Comparison of ENCODE assay signal across 8 cellular contexts in genomic region chr19:39032164-39032918, GRCh38. TPM values are rescaled to one million over a fixed set of nuclear protein-coding genes. Genes with fewer than 3 reads are reported as not detected.
A peak's percentile ranks its signal among the peaks of the same experiment; 100 is the strongest.
DNase-seq lines count a peak whose midpoint lies in the region; ATAC-seq and TF ChIP-seq lines count a peak whose summit lies in the region.

A gene with protein sequence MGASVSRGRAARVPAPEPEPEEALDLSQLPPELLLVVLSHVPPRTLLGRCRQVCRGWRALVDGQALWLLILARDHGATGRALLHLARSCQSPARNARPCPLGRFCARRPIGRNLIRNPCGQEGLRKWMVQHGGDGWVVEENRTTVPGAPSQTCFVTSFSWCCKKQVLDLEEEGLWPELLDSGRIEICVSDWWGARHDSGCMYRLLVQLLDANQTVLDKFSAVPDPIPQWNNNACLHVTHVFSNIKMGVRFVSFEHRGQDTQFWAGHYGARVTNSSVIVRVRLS (minus strand): TSS chr19:39032549. CDS start chr19:39032227, 322 bp downstream.

- H3K27me3 ChIP-seq in MM.1S (replicated peaks; ENCODE audit: insufficient read depth, low read length) (peaks cover 48% of the 10 kb centered on the region), cardiac muscle cell (no peaks in the 10 kb centered on the region)

- no peaks in the 10 kb centered on the region for H4K20me1 ChIP-seq in MM.1S (ENCODE audit: insufficient read depth, low read length)

- no peaks in the 10 kb centered on the region for H3K79me2 ChIP-seq in MM.1S (ENCODE audit: low read length)

- H3K4me2 ChIP-seq in MM.1S (ENCODE audit: low read depth, low read length) = peak within 1 kb of the TSS; percentile 60

- peak within 1 kb of the TSS; percentile 75 for H2AFZ ChIP-seq in MM.1S (ENCODE audit: low read length)

- H3K36me3 ChIP-seq in MM.1S (replicated peaks; ENCODE audit: insufficient read depth, low read length) = no peaks in the 10 kb centered on the region
- no peaks in the 10 kb centered on the region for H3K36me3 ChIP-seq in cardiac muscle cell

- H3F3A ChIP-seq in MM.1S (ENCODE audit: insufficient read depth, low read length) = no peaks in the 10 kb centered on the region

- TF ChIP-seq CTCF in MM.1S (IDR thresholded peaks at IDR 0.05; ENCODE audit: low read length) (no peak), cardiac muscle cell (IDR thresholded peaks at IDR 0.05; ENCODE audit: low read depth, low read length) (no peak)

- ATAC-seq in GM18858 (IDR thresholded peaks at IDR 0.05; ENCODE audit: unreplicated experiment) (no peak), HG03354 (IDR thresholded peaks at IDR 0.05; ENCODE audit: poor library complexity, severe bottlenecking, unreplicated experiment) (no peak)

- no peaks in the 10 kb centered on the region for H3K9me2 ChIP-seq in MM.1S (replicated peaks; ENCODE audit: insufficient read depth, low read length)

- H3K9ac ChIP-seq in MM.1S (ENCODE audit: low read length) = peak within 1 kb of the TSS; percentile 13; the same call in 1 of the 2 replicates

- H3K4me1 ChIP-seq in MM.1S (ENCODE audit: low read length) (no peaks in the 10 kb centered on the region), cardiac muscle cell (ENCODE audit: low read depth) (peaks cover 4% of the 10 kb centered on the region)

- H3K9me3 ChIP-seq in MM.1S (replicated peaks; ENCODE audit: insufficient read depth, low read length) (no peaks in the 10 kb centered on the region), cardiac muscle cell (ENCODE audit: low read depth) (no peaks in the 10 kb centered on the region)

- DNase-seq in ELF-1 (ENCODE audit: low read depth, low spot score) (peak; percentile 69), MM.1S (no peak), cardiac muscle cell (ENCODE audit: low read depth in 1 of 2, low spot score in 1 of 2) (peak; percentile 3 to 6), occipital lobe (lab: John Stamatoyannopoulos, UW) (peak; percentile 48), cortex of kidney (lab: John Stamatoyannopoulos, UW) (no peak)
- peak; percentile 12 for DNase-seq in activated naive CD4-positive, alpha-beta T cell treated with anti-CD3 and anti-CD28 coated beads, Interleukin-2, amount 50 U/mL, for 16 hours

- H3K4me3 ChIP-seq in MM.1S (ENCODE audit: low read length) (peak within 1 kb of the TSS; percentile 64), cardiac muscle cell (peak within 1 kb of the TSS; percentile 51)

- H3K27ac ChIP-seq in MM.1S (ENCODE audit: low read length) = no peak within 1 kb of the TSS
- H3K27ac ChIP-seq in cardiac muscle cell = peak within 1 kb of the TSS; percentile 75

RNA-seq across cellular contexts. Expression of the gene that starts here (rescaled TPM):
- 17.8 and 21.0 TPM in 2 replicates for total RNA-seq in cardiac muscle cell
- 9.1 and 13.4 TPM in 2 replicates for polyA plus RNA-seq in cardiac muscle cell
- 5.6 TPM for total RNA-seq in occipital lobe

Comparison
In these comparisons a context has a peak if more than half of its experiments do, and no peak if none do; other contexts are left out.
1. DNase-seq: peak in ELF-1 (single experiment), activated naive CD4-positive, alpha-beta T cell treated with anti-CD3 and anti-CD28 coated beads, Interleukin-2, amount 50 U/mL, for 16 hours (single experiment), cardiac muscle cell (2 of 2) and occipital lobe (single experiment); none in MM.1S (single experiment) and cortex of kidney (single experiment).